ENCODE assay signal across 8 cellular contexts in the genomic region with DNA sequence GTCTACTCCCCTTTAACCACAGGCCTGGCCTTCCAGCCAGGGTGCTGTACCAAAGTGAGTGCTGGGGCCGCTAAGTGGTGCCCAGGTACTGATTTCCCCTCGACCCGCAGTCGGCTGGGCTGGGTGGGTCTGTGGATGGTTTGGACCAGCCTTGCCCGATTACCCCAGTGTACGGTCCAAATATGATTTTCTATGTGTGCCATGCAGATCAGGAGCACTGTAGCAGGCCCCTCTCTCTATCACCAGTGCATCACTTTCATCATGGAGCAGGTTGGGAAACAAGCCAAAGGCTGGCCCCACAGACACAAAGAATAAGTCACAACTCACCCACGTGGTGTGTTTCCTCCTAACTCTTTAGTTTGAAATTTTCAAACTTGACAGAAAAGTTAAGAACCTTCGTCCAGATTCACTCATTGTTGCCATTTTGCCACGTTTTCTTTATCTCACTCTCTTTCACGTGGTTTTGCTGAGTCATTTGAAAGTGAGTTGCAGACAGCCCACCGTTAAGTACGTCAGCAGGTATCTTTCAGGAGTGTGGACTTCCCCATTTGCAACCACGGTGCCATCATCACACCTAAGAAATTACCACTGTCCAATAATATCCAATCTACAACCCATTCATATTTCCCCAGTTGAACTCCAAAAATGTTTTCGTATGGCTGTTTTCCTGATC. TPM values are rescaled to one million over a fixed set of nuclear protein-coding genes. Genes with fewer than 3 reads are reported as not detected.
DNase-seq lines count a peak whose midpoint lies in the region; ATAC-seq, FAIRE-seq and TF ChIP-seq lines count a peak whose summit lies in the region.

No MANE protein-coding gene starts in this region.

- H3K9ac ChIP-seq in endothelial cell of umbilical vein (replicated peaks; ENCODE audit: extremely low read depth, insufficient read depth, low read length) = peak overlapping the region; percentile 10

- no peaks in the 10 kb centered on the region for H3K36me3 Mint-ChIP-seq in GM23338 (ENCODE audit: low read depth)

- no peaks in the 10 kb centered on the region for H3K9me2 ChIP-seq in GM23338 (ENCODE audit: insufficient read depth)

- H3K79me2 ChIP-seq in GM23338 (replicated peaks; ENCODE audit: insufficient read depth) (peaks cover 6% of the 10 kb centered on the region; the same call in 1 of the 2 replicates), endothelial cell of umbilical vein (ENCODE audit: control insufficient read depth, insufficient read depth, low read length) (peaks cover 20% of the 10 kb centered on the region)

- peak; percentile 54 for DNase-seq in GM12892 (ENCODE audit: insufficient read length)
- no peak for DNase-seq in GM23338 (ENCODE audit: low spot score)
- DNase-seq in RPMI8226 = peak; percentile 45
- DNase-seq in endothelial cell of umbilical vein (ENCODE audit: low read depth, low spot score) = peak; percentile 26
- DNase-seq in stimulated activated CD4-positive, alpha-beta T cell treated with anti-CD3 and anti-CD28 coated beads, Interleukin-4, amount 100 ng/mL, for 48 hours (ENCODE audit: low read depth in 2 of 2) = peak; percentile 27 to 55
- no peak for DNase-seq in NCI-H1417 treated with DMSO at 0.1 percent for 48 hours (lab: John Stamatoyannopoulos, UW)
- no peak for DNase-seq in cerebellar cortex (ENCODE audit: low spot score)

- H3K4me1 Mint-ChIP-seq in GM23338 = peaks cover 67% of the 10 kb centered on the region

- H3K27me3 ChIP-seq in GM23338 (ENCODE audit: insufficient read depth) = no peaks in the 10 kb centered on the region
- no peaks in the 10 kb centered on the region for H3K27me3 ChIP-seq in endothelial cell of umbilical vein (ENCODE audit: control insufficient read depth in 2 of 2, insufficient read depth in 2 of 2, low read length in 2 of 2)

- H3K4me3 Mint-ChIP-seq in GM23338 = no peak overlapping the region

- H3K27me3 Mint-ChIP-seq in GM23338 (ENCODE audit: insufficient read depth, low read depth, poor library complexity) = peaks cover 13% of the 10 kb centered on the region

- H3K9me1 ChIP-seq in endothelial cell of umbilical vein (replicated peaks; ENCODE audit: control insufficient read depth, extremely low read depth, insufficient read depth, low read length) = no peaks in the 10 kb centered on the region

- H3K9me3 ChIP-seq in endothelial cell of umbilical vein (replicated peaks; ENCODE audit: control insufficient read depth, insufficient read depth, low read length) = no peaks in the 10 kb centered on the region

- ATAC-seq in GM23338 = no peak
- no peak for ATAC-seq in HG03521 (IDR thresholded peaks at IDR 0.05; ENCODE audit: unreplicated experiment)

- TF ChIP-seq POLR2A in GM12892 (IDR thresholded peaks at IDR 0.05; ENCODE audit: low read depth, low read length) (no peak), endothelial cell of umbilical vein (IDR thresholded peaks at IDR 0.05; ENCODE audit: low read depth, low read length) (no peak)

- dilution Hi-C loops in endothelial cell of umbilical vein (cut with MboI; ENCODE audit: extremely low pct_ligation_motif_present, low sequenced_read_pairs) = no loop called here

- intact Hi-C loops in endothelial cell of umbilical vein (cut with micrococcal nuclease) = no loop called here

- POLR2A ChIA-PET in endothelial cell of umbilical vein (lab: Charles Lee) = no interaction called here

- H3K4me3 ChIP-seq in GM23338 = no peak overlapping the region
- H3K4me3 ChIP-seq in endothelial cell of umbilical vein (replicated peaks in 1 of 3; ENCODE audit: insufficient read depth in 1 of 3, low read depth in 1 of 3, low read length in 3 of 3) = no peak overlapping the region

- FAIRE-seq in GM12892 (lab: Jason Lieb, UNC) (peak; percentile 93), endothelial cell of umbilical vein (lab: Jason Lieb, UNC) (peak; percentile 15)

- H3K4me1 ChIP-seq in GM23338 (ENCODE audit: insufficient read depth) (peaks cover 11% of the 10 kb centered on the region; the same call in 1 of the 2 replicates), endothelial cell of umbilical vein (ENCODE audit: control insufficient read depth, extremely low read depth, insufficient read depth, low read length) (peaks cover 48% of the 10 kb centered on the region)

- H3K4me2 ChIP-seq in GM23338 (no peak overlapping the region), endothelial cell of umbilical vein (ENCODE audit: insufficient read depth, low read length) (no peak overlapping the region)

- no peaks in the 10 kb centered on the region for H3K9me3 Mint-ChIP-seq in GM23338

- 0 out of 2 replicates have a peak, but pooled peaks cover 4% of the 10 kb centered on the region for H3F3A ChIP-seq in GM23338 (replicated peaks; ENCODE audit: low read depth)

- H3K27ac Mint-ChIP-seq in GM23338 = peak overlapping the region; percentile 27

- BruUV-seq in endothelial cell of umbilical vein (replicated peaks; lab: Mats Ljungman, UMichigan) = no TSS peak

- H4K20me1 ChIP-seq in GM23338 (replicated peaks; ENCODE audit: insufficient read depth) = no peaks in the 10 kb centered on the region
- no peaks in the 10 kb centered on the region for H4K20me1 ChIP-seq in endothelial cell of umbilical vein (replicated peaks; ENCODE audit: control insufficient read depth, extremely low read depth, insufficient read depth, low read length)

- H2AFZ ChIP-seq in GM23338 (no peak overlapping the region), endothelial cell of umbilical vein (ENCODE audit: low read depth, low read length) (no peak overlapping the region)

- TF ChIP-seq CTCF in GM23338 (conservative IDR thresholded peaks at IDR 0.05; ENCODE audit: low read depth in 2 of 2) (no peak), endothelial cell of umbilical vein (IDR thresholded peaks at IDR 0.05; ENCODE audit: extremely low read depth in 1 of 2, insufficient read depth in 1 of 2, low read depth in 1 of 2, low read length in 2 of 2) (no peak)

- no peak overlapping the region for H3K27ac ChIP-seq in GM23338 (ENCODE audit: low read depth)
- H3K27ac ChIP-seq in endothelial cell of umbilical vein (ENCODE audit: insufficient read depth, low read depth, low read length) = peak overlapping the region; percentile 72

- H3K36me3 ChIP-seq in GM23338 (ENCODE audit: insufficient read depth) (no peaks in the 10 kb centered on the region), endothelial cell of umbilical vein (ENCODE audit: control insufficient read depth in 2 of 2, extremely low read depth in 1 of 2, insufficient read depth in 2 of 2, low read length in 2 of 2) (no peaks in the 10 kb centered on the region)

- CTCF ChIA-PET in endothelial cell of umbilical vein (lab: Charles Lee) = interaction anchor here (1.1 to 1.2 kb wide), 2 partner anchors 10 to 34 kb away, joined by 3 read pairs; no protein-coding TSS in a partner anchor

TF ChIP-seq in GM23338, 12 proteins besides CTCF, POLR2A, EP300 and RAD21 (continues in another document):
- TF ChIP-seq JUNB (IDR thresholded peaks at IDR 0.05; ENCODE audit: unreplicated experiment) (no peak), EZH2 (IDR thresholded peaks at IDR 0.05; ENCODE audit: low read depth, unreplicated experiment) (no peak), CREB1 (CRISPR knock-in tag; IDR thresholded peaks at IDR 0.05; ENCODE audit: low read depth) (no peak), NANOG (IDR thresholded peaks at IDR 0.05; ENCODE audit: borderline replicate concordance) (no peak)
- TF ChIP-seq, protein P1, sequence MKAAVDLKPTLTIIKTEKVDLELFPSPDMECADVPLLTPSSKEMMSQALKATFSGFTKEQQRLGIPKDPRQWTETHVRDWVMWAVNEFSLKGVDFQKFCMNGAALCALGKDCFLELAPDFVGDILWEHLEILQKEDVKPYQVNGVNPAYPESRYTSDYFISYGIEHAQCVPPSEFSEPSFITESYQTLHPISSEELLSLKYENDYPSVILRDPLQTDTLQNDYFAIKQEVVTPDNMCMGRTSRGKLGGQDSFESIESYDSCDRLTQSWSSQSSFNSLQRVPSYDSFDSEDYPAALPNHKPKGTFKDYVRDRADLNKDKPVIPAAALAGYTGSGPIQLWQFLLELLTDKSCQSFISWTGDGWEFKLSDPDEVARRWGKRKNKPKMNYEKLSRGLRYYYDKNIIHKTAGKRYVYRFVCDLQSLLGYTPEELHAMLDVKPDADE (IDR thresholded peaks at IDR 0.05) = no peak

TF ChIP-seq in endothelial cell of umbilical vein, 7 proteins besides CTCF, POLR2A, EP300 and RAD21:
- TF ChIP-seq, protein P2, sequence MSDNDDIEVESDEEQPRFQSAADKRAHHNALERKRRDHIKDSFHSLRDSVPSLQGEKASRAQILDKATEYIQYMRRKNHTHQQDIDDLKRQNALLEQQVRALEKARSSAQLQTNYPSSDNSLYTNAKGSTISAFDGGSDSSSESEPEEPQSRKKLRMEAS (IDR thresholded peaks at IDR 0.05; ENCODE audit: insufficient read depth, insufficient read length) = peak; percentile 27
- TF ChIP-seq POLR2AphosphoS5 (IDR thresholded peaks at IDR 0.05; ENCODE audit: insufficient read depth, low read depth, low read length) = no peak
- no peak for TF ChIP-seq GATA2 (IDR thresholded peaks at IDR 0.05; ENCODE audit: insufficient read depth, insufficient read length, low read depth, low read length)

RNA-seq across cellular contexts. Expression of gene ZNF710, which starts 37.0 kb away (rescaled TPM):
- 9.0 TPM for polyA plus RNA-seq in GM12892 (2012; ENCODE audit: missing spikeins)
- total RNA-seq in GM23338 (2014; rRNA removed; shearing (Covaris generic)) = 16.7 and 18.2 TPM in 2 replicates
- polyA plus RNA-seq in GM23338 (2016; fragmentation: Nextera tagmentation; extraction: Ambion mirVana) (15.9 and 16.0 TPM in 2 replicates), endothelial cell of umbilical vein (8.9 and 9.2 TPM in 2 replicates)
- total RNA-seq in endothelial cell of umbilical vein = 31.8 and 32.4 TPM in 2 replicates
- polyA plus RNA-seq in endothelial cell of umbilical vein (2011; cell fraction: cytosol; rRNA removed) = 7.3 and 7.6 TPM in 2 replicates
- polyA plus RNA-seq in endothelial cell of umbilical vein (2011; cell fraction: nucleus; rRNA removed) = 14.7 and 15.4 TPM in 2 replicates
- polyA plus RNA-seq in endothelial cell of umbilical vein (2012) = 13.5 and 14.2 TPM in 2 replicates
- 13.1 and 14.1 TPM in 2 replicates for polyA minus RNA-seq in endothelial cell of umbilical vein
- 5.4 TPM for polyA minus RNA-seq in endothelial cell of umbilical vein (2011; cell fraction: cytosol; rRNA and poly(A)+ RNA removed)
- 11.5 and 14.6 TPM in 2 replicates for polyA minus RNA-seq in endothelial cell of umbilical vein (2011; cell fraction: nucleus; rRNA and poly(A)+ RNA removed)

Comparison
In these comparisons a context has a peak if more than half of its experiments do, and no peak if none do; other contexts are left out.
1. DNase-seq: peak in GM12892 (single experiment), RPMI8226 (single experiment), endothelial cell of umbilical vein (single experiment) and stimulated activated CD4-positive, alpha-beta T cell treated with anti-CD3 and anti-CD28 coated beads, Interleukin-4, amount 100 ng/mL, for 48 hours (2 of 2); none in GM23338 (single experiment), NCI-H1417 treated with DMSO at 0.1 percent for 48 hours (single experiment) and cerebellar cortex (single experiment).